8 cellular contexts compared by ENCODE assay signal in genomic region chr19:49812997-49813861, GRCh38. TPM values are rescaled to one million over a fixed set of nuclear protein-coding genes. Genes with fewer than 3 reads are reported as not detected.
DNase-seq lines count a peak whose midpoint lies in the region; ATAC-seq and TF ChIP-seq lines count a peak whose summit lies in the region.

FUZ (minus strand) TSS chr19:49813292; CDS start chr19:49813106, 186 bp downstream.

- peaks cover 15% of the 10 kb centered on the region for H3F3A ChIP-seq in smooth muscle cell (ENCODE audit: low read depth)

- in situ Hi-C loops in GM13977 (cut with MboI; ENCODE audit: low pct_unique_long_range_greater_than_20kb, low sequenced_read_pairs, unreplicated experiment), result no loop called here

- TF ChIP-seq CTCF in GM13977 (IDR thresholded peaks at IDR 0.05; ENCODE audit: extremely low read depth, insufficient read depth, missing control alignments), result no peak
- peak; percentile 12 for TF ChIP-seq CTCF in smooth muscle cell (IDR thresholded peaks at IDR 0.05; ENCODE audit: borderline replicate concordance, insufficient read depth, poor library complexity, severe bottlenecking)

- no peaks in the 10 kb centered on the region for H3K9me3 Mint-ChIP-seq in immature natural killer cell

- peak within 1 kb of the TSS; percentile 96 for H3K4me2 ChIP-seq in smooth muscle cell

- H3K27ac ChIP-seq in caudate nucleus (ENCODE audit: low read depth, low read length) (peak within 1 kb of the TSS; percentile 99), smooth muscle cell (ENCODE audit: low read depth) (peak within 1 kb of the TSS; percentile 94)

- H3K4me3 Mint-ChIP-seq in immature natural killer cell, result peak within 1 kb of the TSS; percentile 93 to 99 (median 97)

- H3K9ac ChIP-seq in smooth muscle cell (ENCODE audit: low read depth), result peak within 1 kb of the TSS; percentile 97

- peak within 1 kb of the TSS; percentile 78 for H2AFZ ChIP-seq in smooth muscle cell (ENCODE audit: low read depth)

- no peaks in the 10 kb centered on the region for H3K27me3 ChIP-seq in smooth muscle cell (ENCODE audit: low read depth)

- peaks cover 17 to 22% (median 18%) of the 10 kb centered on the region in 3 donors for H3K27me3 Mint-ChIP-seq in immature natural killer cell (ENCODE audit: low read depth in 3 of 3)

- H3K4me1 ChIP-seq in smooth muscle cell (ENCODE audit: low read depth), result peaks cover 16% of the 10 kb centered on the region

- no peaks in the 10 kb centered on the region for H3K9me3 ChIP-seq in smooth muscle cell (replicated peaks; ENCODE audit: low read depth)

- H3K4me3 ChIP-seq in smooth muscle cell, result peak within 1 kb of the TSS; percentile 82

- DNase-seq in GM13977 (ENCODE audit: low spot score) (peak; percentile 94), NCI-H226 (peak; percentile 97), caudate nucleus (lab: John Stamatoyannopoulos, UW) (peak; percentile 78 to 99 (median 96)), immature natural killer cell (peak; percentile 95), smooth muscle cell (lab: John Stamatoyannopoulos, UW; ENCODE audit: unreplicated experiment) (peak; percentile 71)
- peak; percentile 64 to 78 (median 76) for DNase-seq in activated CD4-positive, CD25-positive, alpha-beta regulatory T cell (lab: John Stamatoyannopoulos, UW)

- H4K20me1 ChIP-seq in smooth muscle cell (ENCODE audit: low read depth), result no peaks in the 10 kb centered on the region

- peaks cover under 1% of the 10 kb centered on the region for H3K79me2 ChIP-seq in smooth muscle cell (ENCODE audit: low read depth)

- H3K4me1 Mint-ChIP-seq in immature natural killer cell, result peaks cover 33 to 56% of the 10 kb centered on the region in 2 donors

- ATAC-seq in HG03135 (IDR thresholded peaks at IDR 0.05; ENCODE audit: unreplicated experiment), result peak; percentile 48
- no peak for ATAC-seq in HG03097 (IDR thresholded peaks at IDR 0.05; ENCODE audit: low FRiP score, unreplicated experiment)

- peak within 1 kb of the TSS; percentile 95 to 100 (median 99) for H3K27ac Mint-ChIP-seq in immature natural killer cell

- 2% methylated on average over 44 of the region's 45 CpGs for WGBS in smooth muscle cell (ENCODE audit: low lambda C conversion rate)

- H3K36me3 ChIP-seq in smooth muscle cell (ENCODE audit: low read depth), result no peaks in the 10 kb centered on the region

- no peaks in the 10 kb centered on the region for H3K36me3 Mint-ChIP-seq in immature natural killer cell

RNA-seq across cellular contexts. Expression of gene FUZ, which starts in this region (rescaled TPM):
- polyA plus RNA-seq in immature natural killer cell, result 10 to 100 TPM in 1 of 3 donors, 1 to 10 TPM in 2; 7.3 to 12.0 (median 8.2) TPM
- total RNA-seq in smooth muscle cell, result 6.9 and 16.2 TPM in 2 replicates
- 18.3 and 19.8 TPM in 2 replicates for polyA plus RNA-seq in smooth muscle cell
